Comparison of ENCODE assay signal across 8 cellular contexts in genomic region chr6:93417421-93417996, GRCh38. TPM values are rescaled to one million over a fixed set of nuclear protein-coding genes. Genes with fewer than 3 reads are reported as not detected.
DNase-seq lines count a peak whose midpoint lies in the region; ATAC-seq and TF ChIP-seq lines count a peak whose summit lies in the region.

No MANE protein-coding gene starts in this region.

- DNase-seq in NCI-H82 (lab: John Stamatoyannopoulos, UW) = peak; percentile 67
- no peak for DNase-seq in NCI-H82 treated with DMSO at 0.1 percent for 48 hours (lab: John Stamatoyannopoulos, UW; ENCODE audit: unreplicated experiment)
- peak; percentile 18 for DNase-seq in SK-MEL-5 (ENCODE audit: low read depth, low spot score)
- peak; percentile 16 for DNase-seq in hepatic stellate cell (ENCODE audit: low spot score)
- peak; percentile 23 for DNase-seq in smooth muscle cell (lab: John Stamatoyannopoulos, UW; ENCODE audit: unreplicated experiment)
- DNase-seq in occipital lobe (lab: John Stamatoyannopoulos, UW) = no peak

- no peaks in the 10 kb centered on the region for H4K20me1 ChIP-seq in smooth muscle cell (ENCODE audit: low read depth)

- no peaks in the 10 kb centered on the region for H3F3A ChIP-seq in smooth muscle cell (ENCODE audit: low read depth)

- no peak overlapping the region for H3K27ac ChIP-seq in smooth muscle cell (ENCODE audit: low read depth)

- no peaks in the 10 kb centered on the region for H3K27me3 ChIP-seq in smooth muscle cell (ENCODE audit: low read depth)

- no peak for ATAC-seq in HG03175 (IDR thresholded peaks at IDR 0.05; ENCODE audit: unreplicated experiment)
- ATAC-seq in HG02970 (IDR thresholded peaks at IDR 0.05; ENCODE audit: low FRiP score, unreplicated experiment) = no peak

- H3K9ac ChIP-seq in smooth muscle cell (ENCODE audit: low read depth) = no peak overlapping the region

- H3K9me3 ChIP-seq in smooth muscle cell (replicated peaks; ENCODE audit: low read depth) = no peaks in the 10 kb centered on the region

- peaks cover 33% of the 10 kb centered on the region for H3K79me2 ChIP-seq in smooth muscle cell (ENCODE audit: low read depth)

- peak overlapping the region; percentile 88 for H2AFZ ChIP-seq in smooth muscle cell (ENCODE audit: low read depth)

- H3K4me1 ChIP-seq in smooth muscle cell (ENCODE audit: low read depth) = peaks cover 5% of the 10 kb centered on the region

- no peak for TF ChIP-seq CTCF in smooth muscle cell (IDR thresholded peaks at IDR 0.05; ENCODE audit: borderline replicate concordance, insufficient read depth, poor library complexity, severe bottlenecking)

- in situ Hi-C loops in SK-MEL-5 (cut with HindIII; ENCODE audit: low pct_unique_long_range_greater_than_20kb, low sequenced_read_pairs) = no loop called here

- H3K4me2 ChIP-seq in smooth muscle cell = peak overlapping the region; percentile 90

- peak overlapping the region; percentile 58 for H3K4me3 ChIP-seq in smooth muscle cell

- no peaks in the 10 kb centered on the region for H3K36me3 ChIP-seq in smooth muscle cell (ENCODE audit: low read depth)

- WGBS in smooth muscle cell (ENCODE audit: low lambda C conversion rate) = under 1% methylated on average over 27 of the region's 27 CpGs

RNA-seq across cellular contexts. Expression of gene EPHA7, which starts 1.9 kb away (rescaled TPM):
- total RNA-seq in SK-MEL-5 (2014; rRNA removed; shearing (Covaris generic)) = 4.9 and 5.7 TPM in 2 replicates
- polyA plus RNA-seq in SK-MEL-5 (2015; cell fraction: cytosol; rRNA removed) = 4.5 and 6.0 TPM in 2 replicates
- 8.0 and 10.2 TPM in 2 replicates for polyA plus RNA-seq in SK-MEL-5 (2015; cell fraction: nucleus; rRNA removed)
- 6.2 and 8.2 TPM in 2 replicates for total RNA-seq in smooth muscle cell
- 2.0 and 3.8 TPM in 2 replicates for polyA plus RNA-seq in smooth muscle cell
- 102 TPM for total RNA-seq in occipital lobe

Comparison
In these comparisons a context has a peak if more than half of its experiments do, and no peak if none do; other contexts are left out.
1. DNase-seq: peak in NCI-H82 (single experiment), SK-MEL-5 (single experiment), hepatic stellate cell (single experiment) and smooth muscle cell (single experiment); none in NCI-H82 treated with DMSO at 0.1 percent for 48 hours (single experiment) and occipital lobe (single experiment).
2. RNA of gene EPHA7, which starts 1.9 kb away (total RNA-seq): 102 TPM in occipital lobe (single experiment); 6.2 to 8.2 TPM in smooth muscle cell and 4.9 to 5.7 TPM in SK-MEL-5; every median in the first group is over 10 times any median in the second.